In genomic region chr19:23395722-23396117, GRCh38 we compare ENCODE assay signal across 8 cellular contexts. TPM values are rescaled to one million over a fixed set of nuclear protein-coding genes. Genes with fewer than 3 reads are reported as not detected.
A peak's percentile ranks its signal among the peaks of the same experiment; 100 is the strongest.
DNase-seq lines count a peak whose midpoint lies in the region; TF ChIP-seq lines count a peak whose summit lies in the region.
"Not testable (repeated sequence)": the region's sequence is repeated elsewhere in the genome, so short reads cannot be mapped to it uniquely, and the experiment has no call there.

No MANE protein-coding gene starts in this region.

- peaks cover 11% of the 10 kb centered on the region for H3K9me3 Mint-ChIP-seq in activated naive CD8-positive, alpha-beta T cell (ENCODE audit: low read depth)
- H3K9me3 Mint-ChIP-seq in neural progenitor cell: peaks cover 32% of the 10 kb centered on the region

- not testable (repeated sequence) for H3K4me2 ChIP-seq in SK-N-SH, neural progenitor cell
- H3K4me2 ChIP-seq in hepatocyte: peak overlapping the region; percentile 16

- H3K4me3 ChIP-seq in AG04450 (ENCODE audit: low read depth, low read length) (peak overlapping the region; percentile 90), HFF-Myc (replicated peaks; ENCODE audit: low read depth, low read length) (peak overlapping the region; percentile 71), dorsolateral prefrontal cortex (peak overlapping the region in 57 of 59 donors; percentile 63 to 98 (median 88)), neural progenitor cell (peak overlapping the region; percentile 81), stomach (peak overlapping the region in 3 of 4 donors; percentile 76 to 90 (median 82))
- not testable (repeated sequence) for H3K4me3 ChIP-seq in SK-N-SH (ENCODE audit: low read depth in 2 of 2, low read length in 1 of 2); hepatocyte

- not testable (repeated sequence) for TF ChIP-seq POLR2A in stomach (IDR thresholded peaks at IDR 0.05)

- not testable (repeated sequence) for H3K27me3 ChIP-seq in AG04450 (ENCODE audit: control insufficient read depth, insufficient read depth, low read length); SK-N-SH (ENCODE audit: insufficient read depth); dorsolateral prefrontal cortex; hepatocyte; neural progenitor cell; stomach

- not testable (repeated sequence) for H3K27me3 Mint-ChIP-seq in activated naive CD8-positive, alpha-beta T cell; neural progenitor cell (ENCODE audit: insufficient read depth, low read depth)

- not testable (repeated sequence) for TF ChIP-seq CTCF in AG04450 (IDR thresholded peaks at IDR 0.05; ENCODE audit: low read depth, low read length); HFF-Myc (IDR thresholded peaks at IDR 0.05; ENCODE audit: low read depth, low read length, missing control alignments); SK-N-SH (IDR thresholded peaks at IDR 0.05); hepatocyte (IDR thresholded peaks at IDR 0.05; ENCODE audit: poor library complexity); neural progenitor cell (IDR thresholded peaks at IDR 0.05); stomach (IDR thresholded peaks at IDR 0.05)
- peak in 3 of 56 donors; percentile 1 to 18 (median 13) for TF ChIP-seq CTCF in dorsolateral prefrontal cortex (IDR thresholded peaks at IDR 0.05 in 54 of 56, conservative IDR thresholded peaks at IDR 0.05 in 2 of 56; ENCODE audit: low read depth in 1 of 56, partially characterized antibody in 56 of 56)

- peak overlapping the region; percentile 90 for H2AFZ ChIP-seq in SK-N-SH (ENCODE audit: low read depth)
- H2AFZ ChIP-seq in hepatocyte: peak overlapping the region; percentile 4
- H2AFZ ChIP-seq in neural progenitor cell (replicated peaks): not testable (repeated sequence)

- intact Hi-C loops in dorsolateral prefrontal cortex (cut with DNase I) (loop anchor here (2.0 to 10.0 kb wide), 3 partner anchors 121 to 291 kb away; partner anchors contain the start of gene ZNF675 (in 2 of the 2)), stomach (cut with DNase I; ENCODE audit: low total_unique reads) (loop anchor here (10.0 kb wide), 1 partner anchor 121 kb away; no protein-coding TSS in a partner anchor)

- H3K4me3 Mint-ChIP-seq in activated naive CD8-positive, alpha-beta T cell: not testable (repeated sequence)
- H3K4me3 Mint-ChIP-seq in neural progenitor cell: peak overlapping the region; percentile 98

- H3K9ac ChIP-seq in SK-N-SH, neural progenitor cell: not testable (repeated sequence)

- H3K4me1 ChIP-seq in SK-N-SH (ENCODE audit: control insufficient read depth in 1 of 2, insufficient read depth in 2 of 2, low read depth in 1 of 2, low read length in 1 of 2): not testable (repeated sequence)
- H3K4me1 ChIP-seq in hepatocyte (ENCODE audit: insufficient read depth) (peaks cover 24% of the 10 kb centered on the region), neural progenitor cell (peaks cover 11% of the 10 kb centered on the region), stomach (peaks cover 23 to 45% (median 36%) of the 10 kb centered on the region in 4 donors)

- H3K27ac ChIP-seq in AG04450 (ENCODE audit: low read depth, low read length) (peak overlapping the region; percentile 97), SK-N-SH (ENCODE audit: low read depth in 2 of 2, low read length in 1 of 2) (peak overlapping the region in 1 of 2 experiments; percentile 87; a peak in 2 of 4 replicates), dorsolateral prefrontal cortex (peak overlapping the region in 55 of 59 donors; percentile 5 to 98 (median 91)), hepatocyte (peak overlapping the region; percentile 53), stomach (peak overlapping the region in 4 of 5 donors; percentile 93 to 97 (median 96))
- not testable (repeated sequence) for H3K27ac ChIP-seq in neural progenitor cell

- not testable (repeated sequence) for H3F3A ChIP-seq in SK-N-SH (replicated peaks; ENCODE audit: insufficient read depth); neural progenitor cell (ENCODE audit: low read depth)

- H3K79me2 ChIP-seq in SK-N-SH (ENCODE audit: insufficient read depth) (peaks cover 43% of the 10 kb centered on the region), hepatocyte (peaks cover 50% of the 10 kb centered on the region), neural progenitor cell (ENCODE audit: low read depth) (peaks cover 45% of the 10 kb centered on the region)

- H3K27ac Mint-ChIP-seq in activated naive CD8-positive, alpha-beta T cell: peak overlapping the region; percentile 66
- not testable (repeated sequence) for H3K27ac Mint-ChIP-seq in neural progenitor cell

- peaks cover 26% of the 10 kb centered on the region for H3K9me3 ChIP-seq in AG04450 (ENCODE audit: control insufficient read depth, insufficient read depth, low read length)
- not testable (repeated sequence) for H3K9me3 ChIP-seq in SK-N-SH; hepatocyte (ENCODE audit: low read depth); neural progenitor cell (ENCODE audit: low read depth); stomach

- H3K36me3 Mint-ChIP-seq in activated naive CD8-positive, alpha-beta T cell: peaks cover 16% of the 10 kb centered on the region
- H3K36me3 Mint-ChIP-seq in neural progenitor cell: peaks cover 50% of the 10 kb centered on the region

- H3K36me3 ChIP-seq in SK-N-SH (replicated peaks in 1 of 2; ENCODE audit: control insufficient read depth in 1 of 2, insufficient read depth in 2 of 2, low read length in 1 of 2): peaks cover 8 to 32% of the 10 kb centered on the region in 2 experiments
- not testable (repeated sequence) for H3K36me3 ChIP-seq in hepatocyte (replicated peaks; ENCODE audit: insufficient read depth, low read depth); neural progenitor cell; stomach

- not testable (repeated sequence) for TF ChIP-seq RAD21 in SK-N-SH (IDR thresholded peaks at IDR 0.05; ENCODE audit: low read length)

- H3K9me2 ChIP-seq in SK-N-SH; hepatocyte (replicated peaks; ENCODE audit: insufficient read depth): not testable (repeated sequence)

- TF ChIP-seq EP300 in SK-N-SH (IDR thresholded peaks at IDR 0.05; ENCODE audit: borderline replicate concordance in 1 of 2, low read depth in 1 of 2, low read length in 1 of 2); stomach (IDR thresholded peaks at IDR 0.05): not testable (repeated sequence)

- POLR2A ChIA-PET in AG04450 (lab: Yijun Ruan, JAX) (interaction anchor here (0.7 to 1.2 kb wide), 3 partner anchors 11 to 122 kb away, joined by 3 read pairs; no protein-coding TSS in a partner anchor), SK-N-SH (lab: Yijun Ruan, JAX) (interaction anchor here (0.6 to 2.6 kb wide), 6 partner anchors 8 to 291 kb away, joined by 3 to 21 read pairs (median 3); partner anchors contain the start of gene ZNF675)

- H4K20me1 ChIP-seq in SK-N-SH (ENCODE audit: insufficient read depth); hepatocyte (ENCODE audit: insufficient read depth, poor library complexity, severe bottlenecking): not testable (repeated sequence)
- peaks cover 25% of the 10 kb centered on the region for H4K20me1 ChIP-seq in neural progenitor cell (ENCODE audit: low read depth)

- 81% methylated on average over 10 of the region's 10 CpGs for WGBS in SK-N-SH (ENCODE audit: low lambda C conversion rate)
- 95% methylated on average over 10 of the region's 10 CpGs for WGBS in hepatocyte (ENCODE audit: low lambda C conversion rate, missing lambda C conversion rate)
- WGBS in stomach, 5 donors: 80 to 86% (median 81%) methylated on average over 10 of the region's 10 CpGs

- DNase-seq in AG04450 (ENCODE audit: low read depth, low spot score); HFF-Myc (ENCODE audit: extremely low read depth, low read depth); SK-N-SH; dorsolateral prefrontal cortex; hepatocyte (ENCODE audit: low spot score); neural progenitor cell (ENCODE audit: low spot score); stomach: not testable (repeated sequence)

- CTCF ChIA-PET in AG04450 (lab: Charles Lee): not testable (repeated sequence)
- CTCF ChIA-PET in SK-N-SH (lab: Yijun Ruan, JAX): interaction anchor here (0.9 kb wide), 2 partner anchors 20 to 422 kb away, joined by 3 read pairs; no protein-coding TSS in a partner anchor

- peaks cover 38% of the 10 kb centered on the region for H3K4me1 Mint-ChIP-seq in activated naive CD8-positive, alpha-beta T cell (ENCODE audit: low read depth)
- not testable (repeated sequence) for H3K4me1 Mint-ChIP-seq in neural progenitor cell

RNA-seq across cellular contexts. Expression of gene ZNF91, which starts 0.4 kb away (rescaled TPM):
- polyA plus RNA-seq in AG04450 (2011; rRNA removed) (14.5 and 18.7 TPM in 2 replicates), SK-N-SH (2012; rRNA removed) (11.8 and 13.1 TPM in 2 replicates), hepatocyte (19.0 and 25.2 TPM in 2 replicates), stomach (1 to 10 TPM; 6.4 to 8.4 (median 8.2) TPM)
- polyA minus RNA-seq in AG04450 (2011; rRNA and poly(A)+ RNA removed): 25.1 and 32.2 TPM in 2 replicates
- polyA plus RNA-seq in SK-N-SH (2012; cell fraction: cytosol; rRNA removed): 10.4 and 11.8 TPM in 2 replicates
- polyA plus RNA-seq in SK-N-SH (2012; cell fraction: nucleus; rRNA removed): 42.9 and 45.5 TPM in 2 replicates
- total RNA-seq in dorsolateral prefrontal cortex (100 to 1,000 TPM in 119 of 120 experiments, 10 to 100 TPM in 1; 86.8 to 280 (median 171) TPM), hepatocyte (68.3 and 84.0 TPM in 2 replicates), neural progenitor cell (ENCODE audit: low replicate concordance) (69.7 and 105 TPM in 2 replicates), stomach (100 to 1,000 TPM; 104 to 139 (median 118) TPM)
